Comparison of ENCODE assay signal across 1 cellular context in the genomic region with DNA sequence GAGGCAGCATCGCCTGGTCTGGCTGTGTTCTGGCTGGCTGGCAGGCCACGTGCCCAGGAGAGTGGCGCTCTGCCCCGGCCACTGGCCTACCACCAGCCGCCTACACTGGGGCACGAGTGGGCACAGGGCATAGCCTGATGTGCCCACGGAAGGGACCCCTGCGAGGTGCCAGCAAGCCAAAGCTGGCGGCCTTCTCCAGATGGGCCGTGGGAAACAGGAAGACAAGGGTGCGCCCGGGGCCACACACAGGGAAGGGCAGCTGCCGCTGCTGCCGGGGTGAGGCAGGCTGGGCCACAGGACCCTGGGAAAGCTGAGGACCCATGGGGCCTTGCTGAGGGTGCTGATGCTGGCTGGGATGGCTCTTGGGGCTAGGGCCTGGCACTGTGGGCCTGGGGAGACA.
TF ChIP-seq lines count a peak whose summit lies in the region.

No MANE protein-coding gene starts in this region.

TF ChIP-seq in H1, 55 proteins besides CTCF, POLR2A, EP300 and RAD21:
- TF ChIP-seq EGR1 (IDR thresholded peaks at IDR 0.05; ENCODE audit: borderline replicate concordance, low read depth, low read length) (no peak), HDAC6 (IDR thresholded peaks at IDR 0.05; ENCODE audit: low read depth, low read length) (no peak), RBBP5 (IDR thresholded peaks at IDR 0.05; ENCODE audit: borderline replicate concordance, low read depth, low read length) (no peak), TBP (IDR thresholded peaks at IDR 0.05; ENCODE audit: low read depth, low read length) (no peak), CBX5 (IDR thresholded peaks at IDR 0.05; ENCODE audit: low read depth, low read length) (no peak), FOSL1 (IDR thresholded peaks at IDR 0.05; ENCODE audit: insufficient read depth, low read depth, low read length) (no peak), CBX8 (IDR thresholded peaks at IDR 0.05; ENCODE audit: borderline replicate concordance, low read depth, low read length) (no peak), RXRA (IDR thresholded peaks at IDR 0.05; ENCODE audit: insufficient read depth, low read depth, low read length) (no peak), ZNF274 (IDR thresholded peaks at IDR 0.05; ENCODE audit: borderline replicate concordance, extremely low read depth, low read length) (no peak)
